In the genomic region with DNA sequence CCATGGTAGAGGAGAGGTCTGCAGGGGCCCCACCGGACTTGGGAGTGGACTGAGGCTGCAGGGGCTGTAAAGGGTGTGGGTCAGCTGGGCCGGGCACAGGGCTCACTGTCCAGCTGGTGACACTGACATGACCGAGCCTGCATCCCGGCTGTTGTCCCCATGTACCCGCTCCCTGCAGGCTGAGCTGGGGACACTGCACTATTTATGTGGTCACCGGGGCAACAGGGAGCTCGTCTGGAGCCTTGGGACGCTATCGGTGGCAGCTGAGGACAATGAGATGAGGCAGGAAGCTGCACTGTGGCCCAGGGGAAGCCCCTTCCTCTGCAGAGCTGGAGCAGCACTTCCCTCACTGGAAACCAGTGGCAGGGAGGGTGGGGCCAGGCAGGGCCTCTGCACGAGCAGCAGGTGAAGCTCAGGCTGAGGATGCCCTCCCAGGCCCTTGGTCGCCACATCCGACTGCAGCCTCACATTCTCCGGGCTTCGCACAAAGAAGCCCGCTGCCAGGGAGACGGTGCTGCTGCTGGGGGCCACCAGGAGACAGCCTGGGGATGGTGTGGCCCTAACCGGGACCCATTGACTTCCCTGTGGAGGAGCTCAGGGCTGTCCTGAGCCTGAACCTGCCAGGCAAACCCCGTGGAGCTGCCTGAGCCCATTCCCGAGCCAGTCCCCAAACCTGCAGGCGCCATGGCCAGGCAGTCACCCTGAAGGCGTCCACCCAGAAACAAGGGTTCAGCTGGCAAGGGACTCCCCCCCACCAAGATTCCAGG, we compare ENCODE assay signal across 10 cellular contexts. TPM values are rescaled to one million over a fixed set of nuclear protein-coding genes. Genes with fewer than 3 reads are reported as not detected.
DNase-seq lines count a peak whose midpoint lies in the region; ATAC-seq lines count a peak whose summit lies in the region.
"Had no signal": no experiment of that assay in that cellular context is flagged by ENCODE, and none has a peak within 500 bp of the region (broad histone marks: within the 10 kb centered on the region; RNA-seq: fewer than 3 reads in every experiment).

No MANE protein-coding gene starts in this region.

- DNase-seq in Kasumi-1 (lab: John Stamatoyannopoulos, UW) (peak; percentile 4 to 21), hypothalamus (lab: John Stamatoyannopoulos, UW) (peak in 31 of 51 donors; percentile 6 to 81 (median 46)), NCI-H345 (lab: John Stamatoyannopoulos, UW) (no peak), activated gamma-delta T cell treated with Interleukin-2 at 50 U/mL for 16 hours (no peak)
- peak; percentile 18 for DNase-seq in activated CD4-positive, alpha-beta memory T cell treated with anti-CD3 and anti-CD28 coated beads, Interleukin-2, amount 10 ng/mL, durations not matched to agents 7 days and 5 days
- peak; percentile 38 for DNase-seq in stimulated activated CD4-positive, alpha-beta T cell treated with anti-CD3 and anti-CD28 coated beads, Interleukin-4, amount 100 ng/mL, for 24 hours
- DNase-seq: naive B cell had no signal

- POLR2A ChIA-PET in activated CD4-positive, alpha-beta memory T cell treated with anti-CD3 and anti-CD28 coated beads, Interleukin-2, amount 10 ng/mL, durations not matched to agents 7 days and 5 days (lab: Charles Lee): no interaction called here

- CTCF ChIA-PET in activated CD4-positive, alpha-beta memory T cell treated with anti-CD3 and anti-CD28 coated beads, Interleukin-2, amount 10 ng/mL, durations not matched to agents 7 days and 5 days (lab: Charles Lee): no interaction called here

- H3K9me3 Mint-ChIP-seq in activated CD4-positive, alpha-beta memory T cell treated with anti-CD3 and anti-CD28 coated beads, Interleukin-2, amount 10 ng/mL, durations not matched to agents 7 days and 5 days: no peaks in the 10 kb centered on the region

- H3K4me1 Mint-ChIP-seq in activated CD4-positive, alpha-beta memory T cell treated with anti-CD3 and anti-CD28 coated beads, Interleukin-2, amount 10 ng/mL, durations not matched to agents 7 days and 5 days: peaks cover 17% of the 10 kb centered on the region

- no peaks in the 10 kb centered on the region for H3K27me3 Mint-ChIP-seq in activated CD4-positive, alpha-beta memory T cell treated with anti-CD3 and anti-CD28 coated beads, Interleukin-2, amount 10 ng/mL, durations not matched to agents 7 days and 5 days

- no peak overlapping the region for H3K4me3 Mint-ChIP-seq in activated CD4-positive, alpha-beta memory T cell treated with anti-CD3 and anti-CD28 coated beads, Interleukin-2, amount 10 ng/mL, durations not matched to agents 7 days and 5 days
- H3K4me3 Mint-ChIP-seq: naive B cell had no signal

- H3K36me3 Mint-ChIP-seq in activated CD4-positive, alpha-beta memory T cell treated with anti-CD3 and anti-CD28 coated beads, Interleukin-2, amount 10 ng/mL, durations not matched to agents 7 days and 5 days (ENCODE audit: low read depth): no peaks in the 10 kb centered on the region
- H3K36me3 Mint-ChIP-seq: naive B cell had no signal

- ATAC-seq in GM18498 (IDR thresholded peaks at IDR 0.05; ENCODE audit: unreplicated experiment) (no peak), GM21367 (IDR thresholded peaks at IDR 0.05; ENCODE audit: unreplicated experiment) (no peak)

- H3K27ac Mint-ChIP-seq in activated CD4-positive, alpha-beta memory T cell treated with anti-CD3 and anti-CD28 coated beads, Interleukin-2, amount 10 ng/mL, durations not matched to agents 7 days and 5 days: no peak overlapping the region
- H3K27ac Mint-ChIP-seq: naive B cell had no signal

RNA-seq across cellular contexts. Expression of gene ZDHHC11B, which starts 26.4 kb away (rescaled TPM):
- not detected for total RNA-seq in activated CD4-positive, alpha-beta memory T cell treated with anti-CD3 and anti-CD28 coated beads, Interleukin-2, amount 10 ng/mL, durations not matched to agents 7 days and 5 days
- total RNA-seq: T-helper 1 cell treated with Interleukin-12 subunit alpha and Interleukin-12 subunit beta and Interleukin-4 antibody, amounts not matched to agents 30 ng/mL and 1 ng/mL, for 36 hours had no signal

Comparison
In these comparisons a context has a peak if more than half of its experiments do, and no peak if none do; other contexts are left out.
1. DNase-seq: peak in Kasumi-1 (2 of 2), activated CD4-positive, alpha-beta memory T cell treated with anti-CD3 and anti-CD28 coated beads, Interleukin-2, amount 10 ng/mL, durations not matched to agents 7 days and 5 days (single experiment), hypothalamus (31 of 51) and stimulated activated CD4-positive, alpha-beta T cell treated with anti-CD3 and anti-CD28 coated beads, Interleukin-4, amount 100 ng/mL, for 24 hours (single experiment); none in NCI-H345 (single experiment) and activated gamma-delta T cell treated with Interleukin-2 at 50 U/mL for 16 hours (single experiment).